19 cellular contexts compared by ENCODE assay signal in genomic region chr14:50758279-50758678, GRCh38.
DNase-seq lines count a peak whose midpoint lies in the region; ATAC-seq and TF ChIP-seq lines count a peak whose summit lies in the region.
"Had no signal": no experiment of that assay in that cellular context is flagged by ENCODE, and none has a peak within 500 bp of the region (broad histone marks: within the 10 kb centered on the region; RNA-seq: fewer than 3 reads in every experiment).

No MANE protein-coding gene starts in this region.

- H3K27ac ChIP-seq in cardiac muscle cell (peak overlapping the region; percentile 25), angular gyrus (ENCODE audit: low read depth, low read length) (peak overlapping the region; percentile 71), tibial artery (peak overlapping the region; percentile 63 to 78)
- H3K27ac ChIP-seq: A549, BLaER1, PC-9, RWPE1, SJCRH30 had no signal

- no peak for DNase-seq in cardiac muscle cell (ENCODE audit: low read depth in 1 of 2, low spot score in 1 of 2)
- DNase-seq in Right ventricle myocardium inferior (ENCODE audit: missing footprints), result no peak
- DNase-seq in left kidney (ENCODE audit: low read depth, low spot score), result peak; percentile 79
- no peak for DNase-seq in tibial artery
- DNase-seq in middle frontal gyrus (ENCODE audit: extremely low spot score, low spot score), result no peak
- DNase-seq: CD8-positive, alpha-beta T cell; HCEC 1CT; Karpas-422; NCI-H1105; NCI-H2171; NCI-H526; PC-9; SJCRH30 had no signal

- H3K4me1 ChIP-seq in cardiac muscle cell (ENCODE audit: low read depth) (peaks cover 6% of the 10 kb centered on the region), tibial artery (peaks cover 0 to 72% (median 15%) of the 10 kb centered on the region in 4 donors)
- H3K4me1 ChIP-seq: SJCRH30 had no signal

- TF ChIP-seq CTCF in cardiac muscle cell (IDR thresholded peaks at IDR 0.05; ENCODE audit: low read depth, low read length) (no peak), tibial artery (IDR thresholded peaks at IDR 0.05) (no peak)

- H3K27me3 ChIP-seq in cardiac muscle cell, result no peaks in the 10 kb centered on the region
- no peaks in the 10 kb centered on the region for H3K27me3 ChIP-seq in tibial artery
- H3K27me3 ChIP-seq: BLaER1, SJCRH30 had no signal

- peaks cover 38% of the 10 kb centered on the region for H3K36me3 ChIP-seq in cardiac muscle cell
- peaks cover 8 to 41% (median 12%) of the 10 kb centered on the region in 3 donors for H3K36me3 ChIP-seq in tibial artery

- H3K9me3 ChIP-seq in cardiac muscle cell (ENCODE audit: low read depth), result no peaks in the 10 kb centered on the region
- H3K9me3 ChIP-seq in tibial artery, result no peaks in the 10 kb centered on the region
- H3K9me3 ChIP-seq: A549, BLaER1, SJCRH30 had no signal

- H3K4me3 ChIP-seq in cardiac muscle cell (no peak overlapping the region), tibial artery (peak overlapping the region; percentile 23 to 38)
- H3K4me3 ChIP-seq: A549, BLaER1, PC-9, SJCRH30 had no signal

- intact Hi-C loops in Right ventricle myocardium inferior (cut with DNase I), result no loop called here
- intact Hi-C loops in tibial artery (cut with DNase I; ENCODE audit: low total_unique reads), result loop anchor here (5.0 kb wide), 1 partner anchor 91 kb away; the partner anchor contains the start of gene SAV1

- ATAC-seq in Right ventricle myocardium inferior (no peak), GM21737 (IDR thresholded peaks at IDR 0.05; ENCODE audit: unreplicated experiment) (no peak), HG02973 (IDR thresholded peaks at IDR 0.05; ENCODE audit: unreplicated experiment) (no peak)
- ATAC-seq: A549; CD8-positive, alpha-beta T cell had no signal
